In genomic region chr10:133219782-133220181, GRCh38 we compare ENCODE assay signal across 17 cellular contexts. TPM values are rescaled to one million over a fixed set of nuclear protein-coding genes. Genes with fewer than 3 reads are reported as not detected.
"Had no signal": no experiment of that assay in that cellular context is flagged by ENCODE, and none has a peak within 500 bp of the region (broad histone marks: within the 10 kb centered on the region; RNA-seq: fewer than 3 reads in every experiment).

No MANE protein-coding gene starts in this region.

- H3K4me1 Mint-ChIP-seq: activated CD4-positive, alpha-beta T cell treated with anti-CD3 and anti-CD28 coated beads for 36 hours; activated naive CD4-positive, alpha-beta T cell treated with anti-CD3 and anti-CD28 coated beads, Interleukin-2, amount 50 U/mL, for 24 hours; immature natural killer cell had no signal

- H3K9me3 Mint-ChIP-seq: activated CD4-positive, alpha-beta memory T cell treated with anti-CD3 and anti-CD28 coated beads for 36 hours; activated naive CD4-positive, alpha-beta T cell treated with anti-CD3 and anti-CD28 coated beads, Interleukin-2, amount 50 U/mL, for 24 hours; activated T-cell treated with anti-CD3 and anti-CD28 coated beads, Interleukin-2, amount 50 U/mL, for 4 hours; stimulated activated naive B cell treated with anti-CD40 and anti-IgM and Interleukin-4, amounts not matched to agents 10 μg/mL and 1 μg/mL and 100 μg/mL, for 72 hours had no signal

- H3K9me3 ChIP-seq: adrenal gland, lower lobe of right lung, pancreas, tibial artery, uterus had no signal

- H3K27ac ChIP-seq: adrenal gland, lower lobe of right lung, pancreas, tibial artery, uterus, WERI-Rb-1 had no signal

- H3K4me3 ChIP-seq: adrenal gland, lower lobe of right lung, pancreas, tibial artery, uterus had no signal

- H3K4me3 Mint-ChIP-seq: activated CD4-positive, alpha-beta memory T cell treated with anti-CD3 and anti-CD28 coated beads for 36 hours; activated CD4-positive, alpha-beta T cell treated with anti-CD3 and anti-CD28 coated beads for 36 hours; activated naive CD4-positive, alpha-beta T cell treated with anti-CD3 and anti-CD28 coated beads, Interleukin-2, amount 50 U/mL, for 24 hours; activated T-cell treated with anti-CD3 and anti-CD28 coated beads, Interleukin-2, amount 50 U/mL, for 4 hours; immature natural killer cell; stimulated activated naive B cell treated with anti-CD40 and anti-IgM and Interleukin-4, amounts not matched to agents 10 μg/mL and 1 μg/mL and 100 μg/mL, for 72 hours had no signal

- ATAC-seq: activated CD4-positive, alpha-beta T cell treated with anti-CD3 and anti-CD28 coated beads for 36 hours; activated T-cell treated with anti-CD3 and anti-CD28 coated beads, Interleukin-2, amount 50 U/mL, for 4 hours; lower lobe of right lung; pancreas; stimulated activated naive B cell treated with anti-CD40 and anti-IgM and Interleukin-4, amounts not matched to agents 10 μg/mL and 1 μg/mL and 100 μg/mL, for 72 hours had no signal

- H3K36me3 Mint-ChIP-seq: activated CD4-positive, alpha-beta memory T cell treated with anti-CD3 and anti-CD28 coated beads for 36 hours; activated naive CD4-positive, alpha-beta T cell treated with anti-CD3 and anti-CD28 coated beads, Interleukin-2, amount 50 U/mL, for 24 hours; immature natural killer cell had no signal

- DNase-seq: activated CD4-positive, alpha-beta memory T cell treated with anti-CD3 and anti-CD28 coated beads for 36 hours; activated CD4-positive, alpha-beta T cell treated with anti-CD3 and anti-CD28 coated beads for 36 hours; activated effector memory CD4-positive, alpha-beta T cell treated with anti-CD3 and anti-CD28 coated beads, Interleukin-2, amount 50 U/mL, for 16 hours; activated T-cell treated with anti-CD3 and anti-CD28 coated beads, Interleukin-2, amount 50 U/mL, for 4 hours; adrenal gland; immature natural killer cell; lower lobe of right lung; pancreas; stimulated activated CD4-positive, alpha-beta T cell treated with anti-CD3 and anti-CD28 coated beads, Interleukin-2, amount 100 ng/mL, for 48 hours; stimulated activated naive B cell treated with anti-CD40 and anti-IgM and Interleukin-4, amounts not matched to agents 10 μg/mL and 1 μg/mL and 100 μg/mL, for 72 hours; tibial artery; uterus; WERI-Rb-1 had no signal

- H3K27me3 ChIP-seq: pancreas, uterus had no signal

- H3K27ac Mint-ChIP-seq: activated CD4-positive, alpha-beta memory T cell treated with anti-CD3 and anti-CD28 coated beads for 36 hours; activated CD4-positive, alpha-beta T cell treated with anti-CD3 and anti-CD28 coated beads for 36 hours; activated naive CD4-positive, alpha-beta T cell treated with anti-CD3 and anti-CD28 coated beads, Interleukin-2, amount 50 U/mL, for 24 hours; immature natural killer cell; stimulated activated naive B cell treated with anti-CD40 and anti-IgM and Interleukin-4, amounts not matched to agents 10 μg/mL and 1 μg/mL and 100 μg/mL, for 72 hours had no signal

- H3K4me1 ChIP-seq: adrenal gland, lower lobe of right lung, pancreas, tibial artery, uterus had no signal

- H3K36me3 ChIP-seq: adrenal gland, lower lobe of right lung, pancreas, tibial artery, uterus, WERI-Rb-1 had no signal

RNA-seq across cellular contexts. Expression of gene UTF1, which starts 10.2 kb away (rescaled TPM):
- total RNA-seq: activated CD4-positive, alpha-beta memory T cell treated with anti-CD3 and anti-CD28 coated beads for 36 hours; activated CD4-positive, alpha-beta T cell treated with anti-CD3 and anti-CD28 coated beads for 36 hours; dermis microvascular lymphatic vessel endothelial cell; lower lobe of right lung; pancreas; subcutaneous adipose tissue; T-helper 1 cell treated with Interleukin-12 subunit alpha and Interleukin-12 subunit beta and Interleukin-4 antibody, amounts not matched to agents 30 ng/mL and 1 ng/mL, for 36 hours; uterus had no signal

RNA-seq across cellular contexts. Expression of gene VENTX, which starts 17.9 kb away (rescaled TPM):
- total RNA-seq: activated CD4-positive, alpha-beta T cell treated with anti-CD3 and anti-CD28 coated beads for 36 hours; activated T-cell treated with anti-CD3 and anti-CD28 coated beads, Interleukin-2, amount 50 U/mL, for 4 hours; dermis microvascular lymphatic vessel endothelial cell; T-helper 1 cell treated with Interleukin-12 subunit alpha and Interleukin-12 subunit beta and Interleukin-4 antibody, amounts not matched to agents 30 ng/mL and 1 ng/mL, for 36 hours had no signal

RNA-seq across cellular contexts. Expression of gene KNDC1, which starts 59.8 kb away (rescaled TPM):
- total RNA-seq: activated CD4-positive, alpha-beta T cell treated with anti-CD3 and anti-CD28 coated beads for 36 hours; subcutaneous adipose tissue had no signal
